ENCODE assay signal across 12 cellular contexts in the genomic region with DNA sequence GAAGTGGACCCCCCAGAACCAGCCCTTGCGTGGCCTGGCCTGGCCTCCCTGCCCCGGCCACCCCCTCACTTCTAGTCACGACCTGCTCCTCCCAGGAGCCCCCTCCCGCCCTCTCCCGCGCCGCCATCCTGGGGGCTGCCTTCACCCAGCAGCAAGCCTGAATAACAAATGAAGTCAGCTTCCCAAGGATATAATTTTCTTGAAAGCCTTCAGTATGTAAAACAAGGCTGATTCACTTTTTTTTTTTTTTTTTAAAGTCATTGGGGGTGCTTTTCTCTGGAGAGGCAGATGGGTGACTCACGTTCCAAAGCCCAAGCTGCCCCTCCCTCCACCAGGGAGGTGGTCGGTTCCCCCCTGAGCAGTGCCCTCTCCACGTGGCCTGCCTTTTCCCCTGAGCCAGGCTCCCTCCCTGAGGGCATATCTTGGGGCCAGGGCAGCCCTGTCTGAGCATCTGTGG.
DNase-seq lines count a peak whose midpoint lies in the region; ATAC-seq, FAIRE-seq and TF ChIP-seq lines count a peak whose summit lies in the region.
"Had no signal": no experiment of that assay in that cellular context is flagged by ENCODE, and none has a peak within 500 bp of the region (broad histone marks: within the 10 kb centered on the region; RNA-seq: fewer than 3 reads in every experiment).

No MANE protein-coding gene starts in this region.

- FAIRE-seq in HepG2 (lab: Jason Lieb, UNC): no peak

- no peak for TF ChIP-seq CTCF in HepG2 (CRISPR knock-in tag; IDR thresholded peaks at IDR 0.05)

- ATAC-seq in HepG2 (no peak), HG02798 (IDR thresholded peaks at IDR 0.05; ENCODE audit: poor library complexity, unreplicated experiment) (no peak)
- ATAC-seq: activated CD4-positive, CD25-positive, alpha-beta regulatory T cell treated with anti-CD3 and anti-CD28 coated beads, Interleukin-2, amount 50 U/mL, for 24 hours; natural killer cell had no signal

- no peak overlapping the region for H3K4me2 ChIP-seq in HepG2 (ENCODE audit: low read depth, low read length)

- peak; percentile 63 for DNase-seq in GM04504 (ENCODE audit: low read depth)
- DNase-seq in SK-N-MC (ENCODE audit: low read depth, low spot score): no peak
- DNase-seq in fibroblast of peridontal ligament (ENCODE audit: extremely low read depth): peak; percentile 70
- peak; percentile 9 for DNase-seq in renal cortical epithelial cell (ENCODE audit: low read depth)
- DNase-seq in GM19240 (ENCODE audit: insufficient read length, low spot score): no peak
- no peak for DNase-seq in HepG2 (ENCODE audit: low spot score)
- DNase-seq: effector CD8-positive, alpha-beta T cell; natural killer cell; NCI-H1092 treated with DMSO at 0.1 percent for 48 hours; stomach had no signal

- no peaks in the 10 kb centered on the region for H4K20me1 ChIP-seq in HepG2 (ENCODE audit: insufficient read depth, low read length)

- intact Hi-C loops in HepG2 (cut with micrococcal nuclease; ENCODE audit: unreplicated experiment): no loop called here

- TF ChIP-seq POLR2A in HepG2 (IDR thresholded peaks at IDR 0.05; ENCODE audit: insufficient read depth in 1 of 2, low read depth in 2 of 2, low read length in 2 of 2): no peak

- BruUV-seq in HepG2 (replicated peaks; lab: Mats Ljungman, UMichigan): no TSS peak

- H3K27ac ChIP-seq in SK-N-MC: peak overlapping the region; percentile 71
- no peak overlapping the region for H3K27ac ChIP-seq in HepG2 (ENCODE audit: extremely low read length, insufficient read depth, low read length)

- peaks cover 21% of the 10 kb centered on the region for H3K4me1 ChIP-seq in HepG2 (ENCODE audit: insufficient read depth, low read length)

- 80% methylated on average over 8 of the region's 10 CpGs for WGBS in HepG2 (ENCODE audit: low lambda C conversion rate)

- TF ChIP-seq EP300 in HepG2 (IDR thresholded peaks at IDR 0.05; ENCODE audit: low read depth in 2 of 2, low read length in 2 of 2): no peak
- no peak for TF ChIP-seq EP300 in HepG2 (CRISPR knock-in tag; IDR thresholded peaks at IDR 0.05; ENCODE audit: borderline replicate concordance)

- H3K4me3 ChIP-seq in SK-N-MC (no peak overlapping the region), HepG2 (replicated peaks in 1 of 3; ENCODE audit: insufficient read depth in 1 of 3, low read depth in 2 of 3, low read length in 3 of 3) (no peak overlapping the region)
- H3K4me3 ChIP-seq: stomach had no signal

- H3K9me3 ChIP-seq in SK-N-MC (ENCODE audit: low read depth, low read length) (no peaks in the 10 kb centered on the region), HepG2 (ENCODE audit: low read length) (no peaks in the 10 kb centered on the region)
- H3K9me3 ChIP-seq: stomach had no signal

- no peak for TF ChIP-seq RAD21 in HepG2 (CRISPR knock-in tag; IDR thresholded peaks at IDR 0.05)

- no peaks in the 10 kb centered on the region for H3K79me2 ChIP-seq in HepG2 (ENCODE audit: insufficient read depth, low read length)

- H3K9ac ChIP-seq in SK-N-MC (ENCODE audit: insufficient read length) (peak overlapping the region; percentile 57), HepG2 (ENCODE audit: insufficient read depth, low read depth, low read length) (no peak overlapping the region)

- H2AFZ ChIP-seq in HepG2 (ENCODE audit: low read length): no peak overlapping the region

- POLR2A ChIA-PET in HepG2 (lab: Yijun Ruan, JAX): no interaction called here

- in situ Hi-C loops in HepG2 (cut with HindIII; ENCODE audit: extremely low pct_ligation_motif_present, low pct_unique_long_range_greater_than_20kb): no loop called here

- no peaks in the 10 kb centered on the region; a peak in 1 of 5 replicates for H3K27me3 ChIP-seq in HepG2 (ENCODE audit: control insufficient read depth in 1 of 2, insufficient read depth in 2 of 2, low read length in 2 of 2)
- H3K27me3 ChIP-seq: stomach had no signal

- H3K36me3 ChIP-seq in SK-N-MC (ENCODE audit: insufficient read depth, low read length): no peaks in the 10 kb centered on the region; the same call in 1 of the 2 replicates
- peaks cover 4 to 24% of the 10 kb centered on the region in 2 experiments; a peak in 3 of 5 replicates for H3K36me3 ChIP-seq in HepG2 (replicated peaks in 1 of 2; ENCODE audit: control insufficient read depth in 1 of 2, insufficient read depth in 2 of 2, low read length in 2 of 2)

- CTCF ChIA-PET in HepG2 (lab: Yijun Ruan, JAX; ENCODE audit: low intra/inter-chr PET ratio, low total read pairs): no interaction called here

TF ChIP-seq in HepG2, 621 proteins besides CTCF, POLR2A, EP300 and RAD21:
- no peak for TF ChIP-seq ZNF260 (CRISPR knock-in tag; IDR thresholded peaks at IDR 0.05; ENCODE audit: borderline replicate concordance, low read depth)
- no peak for TF ChIP-seq MEIS1 (CRISPR knock-in tag; IDR thresholded peaks at IDR 0.05; ENCODE audit: borderline replicate concordance)
- no peak for TF ChIP-seq ISL2 (CRISPR knock-in tag; IDR thresholded peaks at IDR 0.05)
- TF ChIP-seq GLI4 (CRISPR knock-in tag; IDR thresholded peaks at IDR 0.05; ENCODE audit: borderline replicate concordance): no peak

Comparison
In these comparisons a context has a peak if more than half of its experiments do, and no peak if none do; other contexts are left out.
1. DNase-seq: peak in GM04504 (single experiment), fibroblast of peridontal ligament (single experiment) and renal cortical epithelial cell (single experiment); none in SK-N-MC (single experiment), GM19240 (single experiment) and HepG2 (single experiment).